In the genomic region with DNA sequence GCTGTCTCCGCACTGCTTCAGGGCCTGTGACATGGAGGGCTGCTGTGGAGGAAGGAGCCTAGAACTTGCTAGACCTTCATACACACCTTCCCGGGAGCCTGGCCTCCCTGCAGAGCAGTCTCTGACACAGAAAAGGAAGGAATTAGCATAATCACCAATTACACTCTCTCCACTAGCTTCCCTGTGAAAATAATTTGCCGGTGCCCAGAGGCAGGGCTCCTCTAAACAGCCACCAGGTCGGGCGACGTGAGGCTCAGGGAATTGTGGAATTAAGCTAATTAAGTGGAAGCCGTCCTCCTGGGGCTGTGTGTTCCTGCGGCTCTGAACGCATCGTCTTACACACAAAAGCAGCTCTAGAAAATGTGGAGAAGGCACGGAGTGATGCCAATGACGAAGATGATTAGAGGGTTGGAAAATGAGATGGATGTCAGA, we compare ENCODE assay signal across 16 cellular contexts.
DNase-seq lines count a peak whose midpoint lies in the region; ATAC-seq and TF ChIP-seq lines count a peak whose summit lies in the region.
"Had no signal": no experiment of that assay in that cellular context is flagged by ENCODE, and none has a peak within 500 bp of the region (broad histone marks: within the 10 kb centered on the region; RNA-seq: fewer than 3 reads in every experiment).

No MANE protein-coding gene starts in this region.

- H3K4me2 ChIP-seq in neural progenitor cell, result peak overlapping the region; percentile 66

- peaks cover 2% of the 10 kb centered on the region for H3K9me3 Mint-ChIP-seq in neural progenitor cell
- H3K9me3 Mint-ChIP-seq: activated naive CD4-positive, alpha-beta T cell treated with anti-CD3 and anti-CD28 coated beads for 36 hours had no signal

- H3K4me1 Mint-ChIP-seq in neural progenitor cell, result peaks cover 58% of the 10 kb centered on the region

- intact Hi-C loops in left colon (cut with DNase I, micrococcal nuclease), result no loop called here

- ATAC-seq in left colon (no peak), GM19467 (IDR thresholded peaks at IDR 0.05; ENCODE audit: unreplicated experiment) (no peak)

- H3K4me3 Mint-ChIP-seq in neural progenitor cell, result no peak overlapping the region
- H3K4me3 Mint-ChIP-seq: activated naive CD4-positive, alpha-beta T cell treated with anti-CD3 and anti-CD28 coated beads for 36 hours had no signal

- no peaks in the 10 kb centered on the region for H3K9me3 ChIP-seq in neural progenitor cell (ENCODE audit: low read depth)
- H3K9me3 ChIP-seq: psoas muscle had no signal

- peaks cover 11% of the 10 kb centered on the region for H3K27me3 Mint-ChIP-seq in neural progenitor cell (ENCODE audit: insufficient read depth, low read depth)

- peaks cover 13% of the 10 kb centered on the region for H3F3A ChIP-seq in neural progenitor cell (ENCODE audit: low read depth)

- TF ChIP-seq CTCF in neural progenitor cell (IDR thresholded peaks at IDR 0.05), result no peak

- H3K36me3 Mint-ChIP-seq in neural progenitor cell, result no peaks in the 10 kb centered on the region

- no peak overlapping the region for H3K27ac ChIP-seq in neural progenitor cell
- H3K27ac ChIP-seq: psoas muscle had no signal

- H3K4me3 ChIP-seq in neural progenitor cell, result no peak overlapping the region

- H3K9ac ChIP-seq in neural progenitor cell, result no peak overlapping the region

- H3K4me1 ChIP-seq in neural progenitor cell, result peaks cover 22% of the 10 kb centered on the region

- H4K20me1 ChIP-seq in neural progenitor cell (ENCODE audit: low read depth), result no peaks in the 10 kb centered on the region

- no peaks in the 10 kb centered on the region for H3K79me2 ChIP-seq in neural progenitor cell (ENCODE audit: low read depth)

- peaks cover 39% of the 10 kb centered on the region for H3K27me3 ChIP-seq in neural progenitor cell

- H3K27ac Mint-ChIP-seq in neural progenitor cell, result peak overlapping the region; percentile 64
- H3K27ac Mint-ChIP-seq: activated naive CD4-positive, alpha-beta T cell treated with anti-CD3 and anti-CD28 coated beads for 36 hours had no signal

- DNase-seq in D341Med (ENCODE audit: low spot score) (peak; percentile 85), NCI-H146 (lab: John Stamatoyannopoulos, UW) (peak; percentile 58), cerebellar cortex (ENCODE audit: low spot score) (peak; percentile 63), neural progenitor cell (ENCODE audit: low spot score) (peak; percentile 80), left colon (no peak), NCI-H187 treated with DMSO at 0.1 percent for 48 hours (lab: John Stamatoyannopoulos, UW) (no peak), mesenteric fat pad (ENCODE audit: low spot score) (no peak)
- DNase-seq: activated naive CD4-positive, alpha-beta T cell treated with anti-CD3 and anti-CD28 coated beads for 36 hours; AML-193; central memory CD4-positive, alpha-beta T cell; EL; NCI-H345; stimulated activated CD4-positive, alpha-beta T cell treated with anti-CD3 and anti-CD28 coated beads, Interleukin-4, amount 100 ng/mL, for 1 hour; stimulated activated naive CD4-positive, alpha-beta T cell had no signal

- no peak overlapping the region for H2AFZ ChIP-seq in neural progenitor cell (replicated peaks)

- H3K36me3 ChIP-seq in neural progenitor cell, result no peaks in the 10 kb centered on the region

Comparison
In these comparisons a context has a peak if more than half of its experiments do, and no peak if none do; other contexts are left out.
1. DNase-seq: peak in D341Med (single experiment), NCI-H146 (single experiment), cerebellar cortex (single experiment) and neural progenitor cell (single experiment); none in left colon (0 of 2), NCI-H187 treated with DMSO at 0.1 percent for 48 hours (single experiment) and mesenteric fat pad (single experiment).